In genomic region chr9:74117731-74118130, GRCh38 we compare ENCODE assay signal across 15 cellular contexts.
"Had no signal": no experiment of that assay in that cellular context is flagged by ENCODE, and none has a peak within 500 bp of the region (broad histone marks: within the 10 kb centered on the region; RNA-seq: fewer than 3 reads in every experiment).

No MANE protein-coding gene starts in this region.

- H3K36me3 ChIP-seq: heart right ventricle, right lobe of liver, spleen, thyroid gland had no signal

- H3K27me3 ChIP-seq: heart right ventricle, right lobe of liver, spleen, thyroid gland had no signal

- H3K4me1 ChIP-seq: heart right ventricle, right lobe of liver, spleen, thyroid gland had no signal

- H3K9me3 ChIP-seq: right lobe of liver, thyroid gland had no signal

- H3K27ac ChIP-seq: epithelial cell of prostate, heart right ventricle, right lobe of liver, spleen, thyroid gland had no signal

- FAIRE-seq: frontal cortex, kidney, urothelium cell line had no signal

- DNase-seq: activated CD4-positive, alpha-beta T cell treated with anti-CD3 and anti-CD28 coated beads for 4 hours; activated CD8-positive, alpha-beta T cell treated with anti-CD3 and anti-CD28 coated beads for 36 hours; activated gamma-delta T cell treated with Interleukin-2 at 50 U/mL for 16 hours; activated T-cell treated with anti-CD3 and anti-CD28 coated beads, Interleukin-2, amount 50 U/mL, for 72 hours; amygdala; heart right ventricle; kidney; mesendoderm; occipital lobe; right lobe of liver; spleen; thyroid gland had no signal

- H3K4me3 ChIP-seq: heart right ventricle, right lobe of liver, spleen, thyroid gland had no signal
